ENCODE assay signal across 8 cellular contexts in the genomic region with DNA sequence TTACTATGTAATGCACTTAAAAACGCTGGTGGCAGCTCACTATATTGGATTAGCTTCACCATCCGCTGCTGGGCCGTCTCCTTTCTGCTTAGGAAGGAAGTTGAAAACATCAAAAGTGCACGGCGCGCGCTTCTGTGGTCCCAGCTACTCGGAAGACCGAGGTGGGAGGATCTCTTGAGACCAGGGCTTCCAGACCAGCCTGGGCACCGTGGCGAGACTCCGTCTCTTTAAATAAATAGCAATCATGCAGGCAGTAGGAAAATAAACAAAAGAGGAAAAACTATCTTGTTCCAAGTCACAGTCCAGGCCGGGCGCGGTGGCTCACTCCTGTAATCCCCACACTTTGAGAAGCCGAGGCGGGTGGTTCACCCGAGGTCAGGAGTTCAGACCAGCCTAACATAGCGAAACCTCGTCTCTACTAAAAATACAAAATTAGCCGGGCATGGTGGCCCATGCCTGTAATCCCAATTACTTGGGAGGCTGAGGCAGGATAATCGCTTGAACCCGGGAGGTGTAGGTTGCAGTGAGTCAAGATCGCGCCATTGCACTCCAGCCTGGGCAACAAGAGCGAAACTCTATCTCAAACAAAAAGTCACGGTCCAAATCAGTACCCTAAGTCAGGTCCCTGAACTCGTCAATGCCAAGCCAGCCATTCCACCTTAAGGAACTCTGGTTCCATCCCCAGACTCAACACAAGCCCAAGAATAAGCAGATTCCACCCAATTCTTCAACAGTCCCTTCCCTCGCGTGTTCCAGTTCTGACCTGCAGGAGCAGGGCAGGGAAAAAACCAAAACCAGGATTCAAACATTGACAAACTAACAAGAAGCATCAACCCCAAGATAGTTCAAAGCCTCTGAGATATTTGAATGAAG. TPM values are rescaled to one million over a fixed set of nuclear protein-coding genes. Genes with fewer than 3 reads are reported as not detected.
DNase-seq lines count a peak whose midpoint lies in the region; ATAC-seq and TF ChIP-seq lines count a peak whose summit lies in the region.

No MANE protein-coding gene starts in this region.

- POLR2A ChIA-PET in activated CD8-positive, alpha-beta T cell treated with anti-CD3 and anti-CD28 coated beads for 36 hours (lab: Charles Lee), result interaction anchor here (0.8 to 1.3 kb wide), 5 partner anchors 13 to 300 kb away, joined by 3 to 7 read pairs (median 5); no protein-coding TSS in a partner anchor

- peaks cover 23% of the 10 kb centered on the region for H3K36me3 Mint-ChIP-seq in activated CD8-positive, alpha-beta T cell treated with anti-CD3 and anti-CD28 coated beads for 36 hours (ENCODE audit: low read depth)
- peaks cover 39% of the 10 kb centered on the region for H3K36me3 Mint-ChIP-seq in effector memory CD8-positive, alpha-beta T cell (ENCODE audit: insufficient read depth)

- H3K9me3 ChIP-seq in mesodermal cell (ENCODE audit: control insufficient read depth, low read length), result no peaks in the 10 kb centered on the region

- peak; percentile 38 for ATAC-seq in activated CD8-positive, alpha-beta T cell treated with anti-CD3 and anti-CD28 coated beads for 36 hours
- peak; percentile 52 for ATAC-seq in effector memory CD8-positive, alpha-beta T cell (replicated peaks)

- WGBS in mesodermal cell (ENCODE audit: insufficient coverage in 2 of 2), 2 experiments, result 47 to 50% methylated on average over 21 to 29 of the region's 30 CpGs

- TF ChIP-seq POLR2A in NB4 (IDR thresholded peaks at IDR 0.05; ENCODE audit: extremely low read depth, insufficient read length), result no peak

- H3K4me3 Mint-ChIP-seq in activated CD8-positive, alpha-beta T cell treated with anti-CD3 and anti-CD28 coated beads for 36 hours, result peak overlapping the region; percentile 81
- peak overlapping the region; percentile 86 to 92 for H3K4me3 Mint-ChIP-seq in effector memory CD8-positive, alpha-beta T cell

- in situ Hi-C loops in G401 (cut with HindIII; ENCODE audit: low sequenced_read_pairs), result no loop called here

- H3K27me3 Mint-ChIP-seq in activated CD8-positive, alpha-beta T cell treated with anti-CD3 and anti-CD28 coated beads for 36 hours, result no peaks in the 10 kb centered on the region
- no peaks in the 10 kb centered on the region for H3K27me3 Mint-ChIP-seq in effector memory CD8-positive, alpha-beta T cell

- CTCF ChIA-PET in activated CD8-positive, alpha-beta T cell treated with anti-CD3 and anti-CD28 coated beads for 36 hours (lab: Charles Lee), result interaction anchor here (0.8 to 1.2 kb wide), 3 partner anchors 13 to 400 kb away, joined by 3 to 5 read pairs (median 3); partner anchors contain the start of gene NR6A1

- H3K36me3 ChIP-seq in mesodermal cell (ENCODE audit: control insufficient read depth, insufficient read depth, low read length), result peaks cover 3% of the 10 kb centered on the region

- no peaks in the 10 kb centered on the region for H3K9me3 Mint-ChIP-seq in activated CD8-positive, alpha-beta T cell treated with anti-CD3 and anti-CD28 coated beads for 36 hours
- H3K9me3 Mint-ChIP-seq in effector memory CD8-positive, alpha-beta T cell, result no peaks in the 10 kb centered on the region

- H3K4me1 Mint-ChIP-seq in activated CD8-positive, alpha-beta T cell treated with anti-CD3 and anti-CD28 coated beads for 36 hours (ENCODE audit: low read depth), result peaks cover 21% of the 10 kb centered on the region
- peaks cover 16 to 27% of the 10 kb centered on the region in 2 donors for H3K4me1 Mint-ChIP-seq in effector memory CD8-positive, alpha-beta T cell (ENCODE audit: low read depth in 2 of 2)

- peak overlapping the region; percentile 96 for H3K27ac Mint-ChIP-seq in activated CD8-positive, alpha-beta T cell treated with anti-CD3 and anti-CD28 coated beads for 36 hours
- peak overlapping the region; percentile 96 to 97 for H3K27ac Mint-ChIP-seq in effector memory CD8-positive, alpha-beta T cell

- peaks cover 5% of the 10 kb centered on the region for H3K4me1 ChIP-seq in mesodermal cell (ENCODE audit: control insufficient read depth, insufficient read depth, low read length, poor library complexity, severe bottlenecking)

- intact Hi-C loops in activated CD8-positive, alpha-beta T cell treated with anti-CD3 and anti-CD28 coated beads for 36 hours (cut with micrococcal nuclease), result loop anchor here (10.0 kb wide), 1 partner anchor 203 kb away; the partner anchor contains the start of gene SCAI

- TF ChIP-seq CTCF in NB4 (IDR thresholded peaks at IDR 0.05; ENCODE audit: low read depth, low read length), result no peak
- no peak for TF ChIP-seq CTCF in activated CD8-positive, alpha-beta T cell treated with anti-CD3 and anti-CD28 coated beads for 36 hours (IDR thresholded peaks at IDR 0.05)

- H3K27ac ChIP-seq in mesodermal cell (ENCODE audit: low read depth, low read length, severe bottlenecking), result peak overlapping the region; percentile 96

- DNase-seq in G401 (ENCODE audit: low spot score), result peak; percentile 60
- DNase-seq in HCEC 1CT, result peak; percentile 48
- peak; percentile 82 for DNase-seq in NB4 (ENCODE audit: low read depth)
- DNase-seq in activated CD8-positive, alpha-beta T cell treated with anti-CD3 and anti-CD28 coated beads for 36 hours, result peak; percentile 83
- DNase-seq in effector memory CD8-positive, alpha-beta T cell, result peak; percentile 51 to 56 (median 54)
- DNase-seq in stimulated activated CD8-positive, alpha-beta memory T cell treated with anti-CD3 and anti-CD28 coated beads, Interleukin-15, amount 100 ng/mL, for 48 hours (ENCODE audit: low read depth in 2 of 2), result peak; percentile 34 to 42
- DNase-seq in NCI-H1105 treated with DMSO at 0.1 percent for 48 hours (lab: John Stamatoyannopoulos, UW), result no peak

- H3K4me3 ChIP-seq in NB4 (ENCODE audit: low read depth, low read length) (peak overlapping the region; percentile 97), mesodermal cell (ENCODE audit: extremely low read depth, insufficient read depth, low read length, poor library complexity, severe bottlenecking) (peak overlapping the region; percentile 73)

RNA-seq across cellular contexts. Expression of gene GOLGA1, which starts 1.0 kb away (rescaled TPM):
- 10.8 TPM in 2 replicates for total RNA-seq in G401 (2014; rRNA removed; shearing (Covaris generic))
- total RNA-seq in activated CD8-positive, alpha-beta T cell treated with anti-CD3 and anti-CD28 coated beads for 36 hours, result 10 to 100 TPM; 20.9 to 21.6 TPM
- polyA plus RNA-seq in mesodermal cell (2013, experiment 1 of 2), result 9.2 TPM
- polyA plus RNA-seq in mesodermal cell (2013, experiment 2 of 2), result 8.3 TPM
